Comparison of ENCODE assay signal across 1 cellular context in the genomic region with DNA sequence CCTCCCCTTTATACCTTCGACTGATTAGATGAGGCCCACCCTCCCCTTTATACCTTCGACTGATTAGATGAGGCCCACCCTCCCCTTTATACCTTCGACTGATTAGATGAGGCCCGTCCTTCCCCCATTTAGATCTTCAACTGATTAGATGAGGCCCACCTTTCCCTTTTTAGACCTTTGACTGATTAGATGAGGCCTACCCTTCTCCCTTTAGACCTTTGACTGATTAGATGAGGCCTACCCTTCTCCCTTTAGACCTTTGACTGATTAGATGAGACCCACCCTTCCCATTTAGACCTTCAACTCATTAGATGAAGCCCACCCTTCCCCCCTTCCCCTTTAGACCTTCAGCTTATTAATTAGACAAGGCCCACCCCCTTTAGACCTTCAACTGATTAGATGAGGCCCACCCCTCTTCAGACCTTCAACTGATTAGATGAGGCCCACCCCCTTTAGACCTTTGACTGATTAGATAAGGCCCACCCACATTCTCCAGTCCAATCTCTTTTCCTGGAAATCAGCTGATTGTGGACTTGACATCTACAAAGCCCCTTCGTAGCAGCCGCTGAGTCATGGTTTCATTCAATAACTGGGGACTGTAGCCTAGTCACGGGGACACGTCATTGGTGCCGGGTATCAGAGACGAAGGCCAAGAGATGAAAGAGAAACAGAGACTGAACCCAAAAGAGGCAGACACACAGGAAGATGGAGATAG.
TF ChIP-seq lines count a peak whose summit lies in the region.

No MANE protein-coding gene starts in this region.

TF ChIP-seq in HepG2, 621 proteins besides CTCF, POLR2A, EP300 and RAD21 (continued from another document):
- TF ChIP-seq ZSCAN20 (CRISPR knock-in tag; IDR thresholded peaks at IDR 0.05; ENCODE audit: borderline replicate concordance) (no peak), CHD4 (IDR thresholded peaks at IDR 0.05; ENCODE audit: borderline replicate concordance, low read length) (peak; percentile 59; the same call in 1 of the 2 replicates), JDP2 (CRISPR knock-in tag; IDR thresholded peaks at IDR 0.05; ENCODE audit: borderline replicate concordance) (no peak)
